ENCODE assay signal across 1 cellular context in genomic region chr11:102192349-102193066, GRCh38.
TF ChIP-seq lines count a peak whose summit lies in the region.

No MANE protein-coding gene starts in this region.

TF ChIP-seq in HepG2, 621 proteins besides CTCF, POLR2A, EP300 and RAD21 (continued from another document and continues in another):
- TF ChIP-seq MAFG (CRISPR knock-in tag; IDR thresholded peaks at IDR 0.05) (no peak), ZFY (CRISPR knock-in tag; IDR thresholded peaks at IDR 0.05) (no peak), ZBTB38 (CRISPR knock-in tag; IDR thresholded peaks at IDR 0.05) (no peak), HHEX (CRISPR knock-in tag; IDR thresholded peaks at IDR 0.05) (peak; percentile 42; the same call in 1 of the 2 replicates), ZXDC (CRISPR knock-in tag; IDR thresholded peaks at IDR 0.05) (no peak), ZFP1 (CRISPR knock-in tag; IDR thresholded peaks at IDR 0.05) (no peak), EED (CRISPR knock-in tag; IDR thresholded peaks at IDR 0.05) (no peak), ZNF292 (CRISPR knock-in tag; IDR thresholded peaks at IDR 0.05; ENCODE audit: borderline replicate concordance, low read depth) (peak; percentile 80), ZNF839 (CRISPR knock-in tag; IDR thresholded peaks at IDR 0.05; ENCODE audit: borderline replicate concordance) (no peak), DR1 (CRISPR knock-in tag; IDR thresholded peaks at IDR 0.05) (no peak), MIXL1 (CRISPR knock-in tag; IDR thresholded peaks at IDR 0.05) (peak; percentile 92), EEA1 (CRISPR knock-in tag; IDR thresholded peaks at IDR 0.05; ENCODE audit: borderline replicate concordance) (no peak), ZNF543 (CRISPR knock-in tag; IDR thresholded peaks at IDR 0.05) (no peak; the same call in 1 of the 2 replicates), ZNF251 (CRISPR knock-in tag; IDR thresholded peaks at IDR 0.05) (no peak), CENPX (CRISPR knock-in tag; IDR thresholded peaks at IDR 0.05) (no peak), AKAP8 (CRISPR knock-in tag; IDR thresholded peaks at IDR 0.05) (no peak), KLF15 (CRISPR knock-in tag; IDR thresholded peaks at IDR 0.05; ENCODE audit: borderline replicate concordance) (no peak), MXD3 (CRISPR knock-in tag; IDR thresholded peaks at IDR 0.05) (no peak), NR2F1 (CRISPR knock-in tag; IDR thresholded peaks at IDR 0.05) (no peak), CHCHD3 (CRISPR knock-in tag; IDR thresholded peaks at IDR 0.05) (no peak), MEIS2 (CRISPR knock-in tag; IDR thresholded peaks at IDR 0.05) (no peak), MXI1 (IDR thresholded peaks at IDR 0.05; ENCODE audit: borderline replicate concordance, low read depth, low read length) (peak; percentile 14; the same call in 1 of the 3 replicates), ZC3H13 (CRISPR knock-in tag; IDR thresholded peaks at IDR 0.05) (no peak), ZNF747 (CRISPR knock-in tag; IDR thresholded peaks at IDR 0.05; ENCODE audit: borderline replicate concordance) (peak; percentile 31; the same call in 1 of the 2 replicates), IKZF1 (IDR thresholded peaks at IDR 0.05) (no peak), ZNF878 (CRISPR knock-in tag; IDR thresholded peaks at IDR 0.05) (no peak), CBX1 (IDR thresholded peaks at IDR 0.05; ENCODE audit: low read depth) (no peak), JDP2 (CRISPR knock-in tag; IDR thresholded peaks at IDR 0.05; ENCODE audit: borderline replicate concordance) (no peak; the same call in 1 of the 2 replicates), ZNF816 (CRISPR knock-in tag; IDR thresholded peaks at IDR 0.05; ENCODE audit: borderline replicate concordance) (no peak), FOSL1 (CRISPR knock-in tag; IDR thresholded peaks at IDR 0.05; ENCODE audit: borderline replicate concordance) (no peak; the same call in 1 of the 2 replicates), ZNF101 (CRISPR knock-in tag; IDR thresholded peaks at IDR 0.05; ENCODE audit: borderline replicate concordance, low read depth) (no peak), ZNF274 (CRISPR knock-in tag; IDR thresholded peaks at IDR 0.05) (no peak), STAT6 (CRISPR knock-in tag; IDR thresholded peaks at IDR 0.05; ENCODE audit: borderline replicate concordance) (peak; percentile 82; the same call in 1 of the 2 replicates), POLR2AphosphoS5 (IDR thresholded peaks at IDR 0.05; ENCODE audit: low read depth, low read length) (no peak), ZSCAN22 (CRISPR knock-in tag; IDR thresholded peaks at IDR 0.05) (no peak), ZBTB40 (IDR thresholded peaks at IDR 0.05) (no peak), ZBTB40 (CRISPR knock-in tag; IDR thresholded peaks at IDR 0.05) (no peak), TRIM24 (CRISPR knock-in tag; IDR thresholded peaks at IDR 0.05) (no peak), ZMYM2 (CRISPR knock-in tag; IDR thresholded peaks at IDR 0.05) (no peak; the same call in 1 of the 2 replicates), ZNF615 (CRISPR knock-in tag; IDR thresholded peaks at IDR 0.05; ENCODE audit: borderline replicate concordance) (no peak; the same call in 1 of the 2 replicates), JUN (CRISPR knock-in tag; IDR thresholded peaks at IDR 0.05) (no peak; the same call in 1 of the 2 replicates), U2AF1 (optimal IDR thresholded peaks at IDR 0.05; ENCODE audit: low read depth, low read length) (no peak), JARID2 (CRISPR knock-in tag; IDR thresholded peaks at IDR 0.05; ENCODE audit: insufficient replicate concordance) (no peak), ZNF766 (CRISPR knock-in tag; IDR thresholded peaks at IDR 0.05; ENCODE audit: borderline replicate concordance) (no peak), TBP (CRISPR knock-in tag; IDR thresholded peaks at IDR 0.05) (no peak), SMAD9 (CRISPR knock-in tag; IDR thresholded peaks at IDR 0.05) (no peak)
- TF ChIP-seq, protein P1, sequence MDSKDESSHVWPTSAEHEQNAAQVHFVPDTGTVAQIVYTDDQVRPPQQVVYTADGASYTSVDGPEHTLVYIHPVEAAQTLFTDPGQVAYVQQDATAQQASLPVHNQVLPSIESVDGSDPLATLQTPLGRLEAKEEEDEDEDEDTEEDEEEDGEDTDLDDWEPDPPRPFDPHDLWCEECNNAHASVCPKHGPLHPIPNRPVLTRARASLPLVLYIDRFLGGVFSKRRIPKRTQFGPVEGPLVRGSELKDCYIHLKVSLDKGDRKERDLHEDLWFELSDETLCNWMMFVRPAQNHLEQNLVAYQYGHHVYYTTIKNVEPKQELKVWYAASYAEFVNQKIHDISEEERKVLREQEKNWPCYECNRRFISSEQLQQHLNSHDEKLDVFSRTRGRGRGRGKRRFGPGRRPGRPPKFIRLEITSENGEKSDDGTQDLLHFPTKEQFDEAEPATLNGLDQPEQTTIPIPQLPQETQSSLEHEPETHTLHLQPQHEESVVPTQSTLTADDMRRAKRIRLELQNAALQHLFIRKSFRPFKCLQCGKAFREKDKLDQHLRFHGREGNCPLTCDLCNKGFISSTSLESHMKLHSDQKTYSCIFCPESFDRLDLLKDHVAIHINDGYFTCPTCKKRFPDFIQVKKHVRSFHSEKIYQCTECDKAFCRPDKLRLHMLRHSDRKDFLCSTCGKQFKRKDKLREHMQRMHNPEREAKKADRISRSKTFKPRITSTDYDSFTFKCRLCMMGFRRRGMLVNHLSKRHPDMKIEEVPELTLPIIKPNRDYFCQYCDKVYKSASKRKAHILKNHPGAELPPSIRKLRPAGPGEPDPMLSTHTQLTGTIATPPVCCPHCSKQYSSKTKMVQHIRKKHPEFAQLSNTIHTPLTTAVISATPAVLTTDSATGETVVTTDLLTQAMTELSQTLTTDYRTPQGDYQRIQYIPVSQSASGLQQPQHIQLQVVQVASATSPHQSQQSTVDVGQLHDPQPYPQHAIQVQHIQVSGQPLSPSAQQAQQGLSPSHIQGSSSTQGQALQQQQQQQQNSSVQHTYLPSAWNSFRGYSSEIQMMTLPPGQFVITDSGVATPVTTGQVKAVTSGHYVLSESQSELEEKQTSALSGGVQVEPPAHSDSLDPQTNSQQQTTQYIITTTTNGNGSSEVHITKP (CRISPR knock-in tag; IDR thresholded peaks at IDR 0.05; ENCODE audit: low read depth) = peak; percentile 38; the same call in 1 of the 2 replicates
- TF ChIP-seq, protein P2, sequence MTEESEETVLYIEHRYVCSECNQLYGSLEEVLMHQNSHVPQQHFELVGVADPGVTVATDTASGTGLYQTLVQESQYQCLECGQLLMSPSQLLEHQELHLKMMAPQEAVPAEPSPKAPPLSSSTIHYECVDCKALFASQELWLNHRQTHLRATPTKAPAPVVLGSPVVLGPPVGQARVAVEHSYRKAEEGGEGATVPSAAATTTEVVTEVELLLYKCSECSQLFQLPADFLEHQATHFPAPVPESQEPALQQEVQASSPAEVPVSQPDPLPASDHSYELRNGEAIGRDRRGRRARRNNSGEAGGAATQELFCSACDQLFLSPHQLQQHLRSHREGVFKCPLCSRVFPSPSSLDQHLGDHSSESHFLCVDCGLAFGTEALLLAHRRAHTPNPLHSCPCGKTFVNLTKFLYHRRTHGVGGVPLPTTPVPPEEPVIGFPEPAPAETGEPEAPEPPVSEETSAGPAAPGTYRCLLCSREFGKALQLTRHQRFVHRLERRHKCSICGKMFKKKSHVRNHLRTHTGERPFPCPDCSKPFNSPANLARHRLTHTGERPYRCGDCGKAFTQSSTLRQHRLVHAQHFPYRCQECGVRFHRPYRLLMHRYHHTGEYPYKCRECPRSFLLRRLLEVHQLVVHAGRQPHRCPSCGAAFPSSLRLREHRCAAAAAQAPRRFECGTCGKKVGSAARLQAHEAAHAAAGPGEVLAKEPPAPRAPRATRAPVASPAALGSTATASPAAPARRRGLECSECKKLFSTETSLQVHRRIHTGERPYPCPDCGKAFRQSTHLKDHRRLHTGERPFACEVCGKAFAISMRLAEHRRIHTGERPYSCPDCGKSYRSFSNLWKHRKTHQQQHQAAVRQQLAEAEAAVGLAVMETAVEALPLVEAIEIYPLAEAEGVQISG (CRISPR knock-in tag; IDR thresholded peaks at IDR 0.05) = no peak
